In genomic region chr11:32893947-32894827, GRCh38 we compare ENCODE assay signal across 8 cellular contexts. TPM values are rescaled to one million over a fixed set of nuclear protein-coding genes. Genes with fewer than 3 reads are reported as not detected.
DNase-seq lines count a peak whose midpoint lies in the region; ATAC-seq lines count a peak whose summit lies in the region.

No MANE protein-coding gene starts in this region.

- peaks cover 23% of the 10 kb centered on the region for H3K4me1 Mint-ChIP-seq in activated T-helper 17 cell treated with anti-CD3 and anti-CD28 coated beads, Interleukin-2, amount 50 U/mL, for 72 hours

- H3K9me3 Mint-ChIP-seq in activated T-helper 17 cell treated with anti-CD3 and anti-CD28 coated beads, Interleukin-2, amount 50 U/mL, for 72 hours = no peaks in the 10 kb centered on the region

- no peaks in the 10 kb centered on the region for H3K9me3 ChIP-seq in neuron (ENCODE audit: low read length)

- H3K4me3 Mint-ChIP-seq in activated T-helper 17 cell treated with anti-CD3 and anti-CD28 coated beads, Interleukin-2, amount 50 U/mL, for 72 hours = peak overlapping the region; percentile 86

- peaks cover 6% of the 10 kb centered on the region for H3K36me3 Mint-ChIP-seq in activated T-helper 17 cell treated with anti-CD3 and anti-CD28 coated beads, Interleukin-2, amount 50 U/mL, for 72 hours (ENCODE audit: low read depth)

- peaks cover 26% of the 10 kb centered on the region for H3K4me1 ChIP-seq in neuron (ENCODE audit: insufficient read depth, low read length)

- H3K4me3 ChIP-seq in neuron (ENCODE audit: low read length) = peak overlapping the region; percentile 97

- H3K27me3 Mint-ChIP-seq in activated T-helper 17 cell treated with anti-CD3 and anti-CD28 coated beads, Interleukin-2, amount 50 U/mL, for 72 hours = no peaks in the 10 kb centered on the region

- peak; percentile 75 for DNase-seq in Daoy (ENCODE audit: low read depth)
- peak; percentile 64 for DNase-seq in HS-27A (ENCODE audit: low read depth)
- DNase-seq in NCI-H748 treated with DMSO at 0.1 percent for 48 hours (lab: John Stamatoyannopoulos, UW) = peak; percentile 64
- DNase-seq in globus pallidus (ENCODE audit: low spot score) = peak; percentile 33

- peak overlapping the region; percentile 89 for H2AFZ ChIP-seq in neuron (ENCODE audit: low read depth, low read length)

- H3K27ac Mint-ChIP-seq in activated T-helper 17 cell treated with anti-CD3 and anti-CD28 coated beads, Interleukin-2, amount 50 U/mL, for 72 hours = peak overlapping the region; percentile 92

- ATAC-seq in activated T-helper 17 cell treated with anti-CD3 and anti-CD28 coated beads, Interleukin-2, amount 50 U/mL, for 72 hours (replicated peaks) = peak; percentile 55
- no peak for ATAC-seq in GM19351 (IDR thresholded peaks at IDR 0.05; ENCODE audit: unreplicated experiment)
- ATAC-seq in HG02884 (IDR thresholded peaks at IDR 0.05; ENCODE audit: unreplicated experiment) = no peak

- H3K27me3 ChIP-seq in neuron (ENCODE audit: insufficient read depth, low read length) = no peaks in the 10 kb centered on the region

- H3K36me3 ChIP-seq in neuron (ENCODE audit: insufficient read depth, low read length) = peaks cover 8% of the 10 kb centered on the region

RNA-seq across cellular contexts. Expression of gene QSER1, which starts 1.6 kb away (rescaled TPM):
- 15.6 and 18.6 TPM in 2 replicates for total RNA-seq in Daoy (2014; rRNA removed; shearing (Covaris generic))
- 10 to 100 TPM; 14.1 to 15.2 TPM for total RNA-seq in activated T-helper 17 cell treated with anti-CD3 and anti-CD28 coated beads, Interleukin-2, amount 50 U/mL, for 72 hours
